25 cellular contexts compared by ENCODE assay signal in the genomic region with DNA sequence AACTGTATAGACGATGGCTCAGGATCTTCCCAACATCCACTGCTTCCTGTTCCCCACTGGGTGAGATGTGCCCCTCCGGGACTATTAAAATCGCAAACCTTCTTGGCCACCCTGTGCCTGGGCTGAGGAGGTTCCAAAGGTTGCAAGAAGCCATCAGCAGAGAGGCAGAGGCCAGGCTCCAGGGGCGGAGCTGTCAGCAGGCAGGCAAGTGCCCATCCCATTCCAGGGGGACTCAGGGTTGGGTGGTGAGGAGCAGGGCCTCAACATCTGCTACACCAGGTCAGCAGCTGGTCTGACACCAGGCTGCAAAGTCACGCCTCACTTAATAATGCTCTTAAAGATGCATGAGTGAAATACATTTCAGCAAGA. TPM values are rescaled to one million over a fixed set of nuclear protein-coding genes. Genes with fewer than 3 reads are reported as not detected.
"Had no signal": no experiment of that assay in that cellular context is flagged by ENCODE, and none has a peak within 500 bp of the region (broad histone marks: within the 10 kb centered on the region; RNA-seq: fewer than 3 reads in every experiment).

No MANE protein-coding gene starts in this region.

- H3K9ac ChIP-seq: parathyroid adenoma had no signal

- H3K4me1 ChIP-seq: esophagus squamous epithelium, gastrocnemius medialis, parathyroid adenoma, right lobe of liver, testis, vagina had no signal

- H3K9me3 ChIP-seq: esophagus squamous epithelium, gastrocnemius medialis, right lobe of liver, testis had no signal

- H3K36me3 ChIP-seq: esophagus squamous epithelium, gastrocnemius medialis, right lobe of liver, vagina, WERI-Rb-1 had no signal

- H3K27me3 ChIP-seq: esophagus squamous epithelium, gastrocnemius medialis, right lobe of liver, testis, vagina had no signal

- ATAC-seq: activated CD8-positive, alpha-beta memory T cell treated with anti-CD3 and anti-CD28 coated beads, Interleukin-2, amount 10 ng/mL, durations not matched to agents 7 days and 5 days; activated CD8-positive, alpha-beta T cell treated with anti-CD3 and anti-CD28 coated beads for 36 hours; gastrocnemius medialis; stimulated activated effector memory CD8-positive, alpha-beta T cell treated with anti-CD3 and anti-CD28 coated beads, Interleukin-12 subunit alpha, Interleukin-12 subunit beta, amount 100 ng/mL, for 72 hours had no signal

- DNase-seq: activated CD4-positive, alpha-beta T cell treated with anti-CD3 and anti-CD28 coated beads, Interleukin-2, amount 10 ng/mL, durations not matched to agents 7 days and 5 days; activated CD4-positive, CD25-positive, alpha-beta regulatory T cell treated with anti-CD3 and anti-CD28 coated beads, Interleukin-2, amount 50 U/mL, for 72 hours; activated CD8-positive, alpha-beta memory T cell treated with anti-CD3 and anti-CD28 coated beads, Interleukin-2, amount 10 ng/mL, durations not matched to agents 7 days and 5 days; activated CD8-positive, alpha-beta T cell treated with anti-CD3 and anti-CD28 coated beads for 36 hours; activated naive CD4-positive, alpha-beta T cell; activated naive CD8-positive, alpha-beta T cell treated with anti-CD3 and anti-CD28 coated beads for 36 hours; activated T-cell treated with anti-CD3 and anti-CD28 coated beads for 4 hours; central memory CD4-positive, alpha-beta T cell; esophagus squamous epithelium; gastrocnemius medialis; hypothalamus; midbrain; nephron progenitor cell; nucleus accumbens; right lobe of liver; stimulated activated CD4-positive, alpha-beta T cell treated with anti-CD3 and anti-CD28 coated beads, Interleukin-2, amount 100 ng/mL, for 24 hours; testis; WERI-Rb-1 had no signal

- H3K27ac ChIP-seq: esophagus squamous epithelium, gastrocnemius medialis, parathyroid adenoma, right lobe of liver, skin epidermis, testis, vagina, WERI-Rb-1 had no signal

- H3K4me3 ChIP-seq: esophagus squamous epithelium, gastrocnemius medialis, right lobe of liver, skin epidermis, testis, vagina had no signal

RNA-seq across cellular contexts. Expression of a gene that starts 2.2 kb away (rescaled TPM):
- total RNA-seq: activated CD4-positive, alpha-beta T cell treated with anti-CD3 and anti-CD28 coated beads, Interleukin-2, amount 10 ng/mL, durations not matched to agents 7 days and 5 days; activated CD8-positive, alpha-beta memory T cell treated with anti-CD3 and anti-CD28 coated beads, Interleukin-2, amount 10 ng/mL, durations not matched to agents 7 days and 5 days; activated CD8-positive, alpha-beta T cell treated with anti-CD3 and anti-CD28 coated beads for 36 hours; activated naive CD8-positive, alpha-beta T cell treated with anti-CD3 and anti-CD28 coated beads for 36 hours; astrocyte; dermis microvascular lymphatic vessel endothelial cell; esophagus squamous epithelium; pulmonary artery endothelial cell; right lobe of liver; vagina had no signal

RNA-seq across cellular contexts. Expression of a gene that starts 49.2 kb away (rescaled TPM):
- total RNA-seq: activated CD4-positive, alpha-beta T cell treated with anti-CD3 and anti-CD28 coated beads, Interleukin-2, amount 10 ng/mL, durations not matched to agents 7 days and 5 days; activated CD8-positive, alpha-beta memory T cell treated with anti-CD3 and anti-CD28 coated beads, Interleukin-2, amount 10 ng/mL, durations not matched to agents 7 days and 5 days; activated CD8-positive, alpha-beta T cell treated with anti-CD3 and anti-CD28 coated beads for 36 hours; astrocyte had no signal
